Comparison of ENCODE assay signal across 10 cellular contexts in the genomic region with DNA sequence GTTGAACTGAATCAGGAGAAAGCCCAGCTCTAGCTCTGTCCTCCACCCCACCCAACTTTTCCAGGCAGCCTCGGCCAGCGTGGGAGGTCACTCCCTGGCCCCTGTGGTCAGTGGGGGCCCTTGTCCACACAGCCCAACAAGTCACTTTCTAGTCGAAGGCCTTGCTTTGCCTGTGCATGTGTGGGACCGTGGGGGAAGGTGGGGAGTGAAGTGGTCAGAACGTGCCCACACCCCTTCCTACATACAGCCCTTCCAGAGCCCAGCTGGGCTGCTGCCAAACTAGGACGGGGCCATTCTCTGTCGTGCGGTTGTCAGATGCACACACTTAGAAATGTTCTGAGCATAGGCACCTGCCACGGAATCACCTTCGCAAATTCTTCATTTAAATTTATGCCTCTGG.
"Had no signal": no experiment of that assay in that cellular context is flagged by ENCODE, and none has a peak within 500 bp of the region (broad histone marks: within the 10 kb centered on the region; RNA-seq: fewer than 3 reads in every experiment).

No MANE protein-coding gene starts in this region.

- H3K27ac Mint-ChIP-seq: HFFc6 had no signal

- H3K9me3 Mint-ChIP-seq: H9, HFFc6, IgD-negative memory B cell had no signal

- H3K9ac ChIP-seq: GM23248 had no signal

- H3K27me3 Mint-ChIP-seq: IgD-negative memory B cell had no signal

- H3K27ac ChIP-seq: GM23248, HL-60 had no signal

- ATAC-seq: HepG2 had no signal

- DNase-seq: GM23248, GOT3, H9, HCEC 1CT, HFFc6, KG1 had no signal

- H2AFZ ChIP-seq: GM23248 had no signal

- FAIRE-seq: H54, HepG2 had no signal

- H3K4me3 ChIP-seq: GM23248 had no signal

- H3K4me3 Mint-ChIP-seq: H9, HFFc6, IgD-negative memory B cell had no signal
